Comparison of ENCODE assay signal across 20 cellular contexts in the genomic region with DNA sequence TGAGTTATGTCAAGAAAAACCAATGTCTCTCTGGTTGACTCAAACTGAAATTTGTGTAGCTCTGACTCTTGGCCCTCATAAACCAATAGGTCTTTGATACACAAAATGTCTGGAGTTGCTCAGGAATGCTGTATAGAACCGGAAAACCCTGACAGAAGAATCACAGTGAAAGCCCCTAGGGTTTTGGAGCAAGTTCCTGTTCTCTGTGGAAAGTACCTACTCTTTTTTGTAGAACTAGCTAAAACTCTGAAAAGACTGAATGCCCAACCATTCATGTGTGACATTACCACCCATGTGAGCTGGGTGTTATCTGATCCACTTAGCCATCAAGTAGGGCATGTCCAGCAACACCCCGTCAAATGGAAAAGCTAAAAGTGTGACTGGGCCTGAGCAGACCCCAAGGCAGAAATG. TPM values are rescaled to one million over a fixed set of nuclear protein-coding genes. Genes with fewer than 3 reads are reported as not detected.
A peak's percentile ranks its signal among the peaks of the same experiment; 100 is the strongest.
DNase-seq lines count a peak whose midpoint lies in the region; ATAC-seq, FAIRE-seq and TF ChIP-seq lines count a peak whose summit lies in the region.
"Had no signal": no experiment of that assay in that cellular context is flagged by ENCODE, and none has a peak within 500 bp of the region (broad histone marks: within the 10 kb centered on the region; RNA-seq: fewer than 3 reads in every experiment).

No MANE protein-coding gene starts in this region.

- peak overlapping the region; percentile 45 for H3K4me2 ChIP-seq in OCI-LY3 (ENCODE audit: low read length)
- H3K4me2 ChIP-seq: PC-9 had no signal

- no peaks in the 10 kb centered on the region for H3K79me2 ChIP-seq in OCI-LY3 (ENCODE audit: low read length)

- peaks cover 85 to 97% (median 93%) of the 10 kb centered on the region in 3 donors for H3K4me1 Mint-ChIP-seq in naive B cell

- peak overlapping the region in 5 of 6 donors; percentile 72 to 96 (median 83) for H3K27ac Mint-ChIP-seq in naive B cell

- H3K4me1 ChIP-seq in OCI-LY3 (ENCODE audit: low read length) (peaks cover 46% of the 10 kb centered on the region), thyroid gland (peaks cover 0 to 20% of the 10 kb centered on the region in 2 donors)
- H3K4me1 ChIP-seq: SJSA1 had no signal

- no peak for FAIRE-seq in GM19239 (lab: Jason Lieb, UNC)
- FAIRE-seq: H1 had no signal

- no peak for TF ChIP-seq POLR2A in thyroid gland (IDR thresholded peaks at IDR 0.05)

- H4K20me1 ChIP-seq in OCI-LY3 (ENCODE audit: insufficient read depth, low read length): no peaks in the 10 kb centered on the region

- H3K27me3 Mint-ChIP-seq in naive B cell: no peaks in the 10 kb centered on the region

- peak overlapping the region; percentile 15 to 82 (median 62) for H3K4me3 Mint-ChIP-seq in naive B cell

- intact Hi-C loops in thyroid gland (cut with DNase I): no loop called here

- no peaks in the 10 kb centered on the region for H3K36me3 Mint-ChIP-seq in naive B cell

- H2AFZ ChIP-seq in OCI-LY3 (ENCODE audit: low read depth, low read length): no peak overlapping the region
- H2AFZ ChIP-seq: PC-9 had no signal

- H3K9me3 ChIP-seq in OCI-LY3 (ENCODE audit: insufficient read depth, low read length) (no peaks in the 10 kb centered on the region), thyroid gland (no peaks in the 10 kb centered on the region)
- H3K9me3 ChIP-seq: SJSA1 had no signal

- H3K27me3 ChIP-seq in OCI-LY3 (ENCODE audit: low read depth, low read length) (peaks cover 24% of the 10 kb centered on the region), thyroid gland (no peaks in the 10 kb centered on the region)

- TF ChIP-seq CTCF in GM13977 (IDR thresholded peaks at IDR 0.05; ENCODE audit: extremely low read depth, insufficient read depth, missing control alignments) (no peak), OCI-LY3 (IDR thresholded peaks at IDR 0.05; ENCODE audit: low read depth, low read length) (no peak), thyroid gland (IDR thresholded peaks at IDR 0.05) (no peak)

- ATAC-seq in naive B cell (ENCODE audit: low read depth in 2 of 2): peak; percentile 82 to 83
- no peak for ATAC-seq in HG02885 (IDR thresholded peaks at IDR 0.05; ENCODE audit: poor library complexity, unreplicated experiment)

- no peak overlapping the region; the same call in 1 of the 2 replicates for H3K9ac ChIP-seq in OCI-LY3 (ENCODE audit: low read length)

- H3K4me3 ChIP-seq in OCI-LY3 (ENCODE audit: low read length) (no peak overlapping the region), thyroid gland (replicated peaks in 1 of 3) (no peak overlapping the region)
- H3K4me3 ChIP-seq: PC-9, SJSA1 had no signal

- H3K9me3 Mint-ChIP-seq in naive B cell: peaks cover 0 to 5% (median under 1%) of the 10 kb centered on the region in 7 donors

- WGBS in thyroid gland, 2 donors: 23 to 29% methylated on average over 2 of the region's 2 CpGs

- in situ Hi-C loops in GM13977 (cut with MboI; ENCODE audit: low pct_unique_long_range_greater_than_20kb, low sequenced_read_pairs, unreplicated experiment): no loop called here

- DNase-seq in GM13977 (ENCODE audit: low spot score) (peak; percentile 31), naive B cell (peak; percentile 59), thyroid gland (peak; percentile 21 to 31), NCI-H2196 (lab: John Stamatoyannopoulos, UW; ENCODE audit: unreplicated experiment) (no peak), GM19239 (ENCODE audit: insufficient read length, low spot score) (no peak)
- DNase-seq: AML-193, COR-L47, DMS153, NCI-H1417, NCI-H2029 treated with DMSO at 0.1 percent for 48 hours, NCI-H2171 treated with DMSO at 0.1 percent for 48 hours, NCI-H510A, NCI-H82, PC-9, SW 1271 had no signal

- peak overlapping the region; percentile 41; the same call in 1 of the 2 replicates for H3K27ac ChIP-seq in OCI-LY3 (ENCODE audit: low read length)
- no peak overlapping the region for H3K27ac ChIP-seq in thyroid gland
- H3K27ac ChIP-seq: PC-9, SJSA1 had no signal

- H3K36me3 ChIP-seq in OCI-LY3 (replicated peaks; ENCODE audit: low read depth, low read length) (no peaks in the 10 kb centered on the region), thyroid gland (no peaks in the 10 kb centered on the region)
- H3K36me3 ChIP-seq: SJSA1 had no signal

RNA-seq across cellular contexts. Expression of a gene that starts 28.8 kb away (rescaled TPM):
- 10 to 100 TPM in 3 of 6 donors, 1 to 10 TPM in 2, under 1 TPM in 1; 0.79 to 43.5 (median 19.5) TPM for polyA plus RNA-seq in naive B cell (ENCODE audit: low read depth in 6 of 6)
- total RNA-seq in thyroid gland: 1 to 10 TPM in 2 of 4 donors, under 1 TPM in 1, not detected in 1; 0.78 to 4.3 (median 2.7) TPM
- total RNA-seq: H1, LHCN-M2, PC-9, SJSA1 had no signal
- polyA plus RNA-seq: H1 had no signal

RNA-seq across cellular contexts. Expression of a gene that starts 42.5 kb away (rescaled TPM):
- polyA plus RNA-seq in naive B cell (ENCODE audit: low read depth in 6 of 6): 10 to 100 TPM in 3 of 6 donors, 1 to 10 TPM in 3; 7.0 to 36.8 (median 13.0) TPM
- 1 to 10 TPM in 2 of 4 donors, not detected in 2; 1.7 to 3.9 TPM for total RNA-seq in thyroid gland
- total RNA-seq: H1, LHCN-M2, PC-9, SJSA1 had no signal
- polyA plus RNA-seq: H1 had no signal

RNA-seq across cellular contexts. Expression of a gene that starts 44.0 kb away (rescaled TPM):
- under 1 TPM in 1 of 6 donors, not detected in 5; 0.73 TPM for polyA plus RNA-seq in naive B cell (ENCODE audit: low read depth in 6 of 6)
- 1 to 10 TPM in 1 of 4 donors, not detected in 3; 3.9 TPM for total RNA-seq in thyroid gland

Comparison
In these comparisons a context has a peak if more than half of its experiments do, and no peak if none do; other contexts are left out.
1. DNase-seq: peak in GM13977 (single experiment), naive B cell (single experiment) and thyroid gland (2 of 2); none in NCI-H2196 (single experiment) and GM19239 (single experiment).